In the genomic region with DNA sequence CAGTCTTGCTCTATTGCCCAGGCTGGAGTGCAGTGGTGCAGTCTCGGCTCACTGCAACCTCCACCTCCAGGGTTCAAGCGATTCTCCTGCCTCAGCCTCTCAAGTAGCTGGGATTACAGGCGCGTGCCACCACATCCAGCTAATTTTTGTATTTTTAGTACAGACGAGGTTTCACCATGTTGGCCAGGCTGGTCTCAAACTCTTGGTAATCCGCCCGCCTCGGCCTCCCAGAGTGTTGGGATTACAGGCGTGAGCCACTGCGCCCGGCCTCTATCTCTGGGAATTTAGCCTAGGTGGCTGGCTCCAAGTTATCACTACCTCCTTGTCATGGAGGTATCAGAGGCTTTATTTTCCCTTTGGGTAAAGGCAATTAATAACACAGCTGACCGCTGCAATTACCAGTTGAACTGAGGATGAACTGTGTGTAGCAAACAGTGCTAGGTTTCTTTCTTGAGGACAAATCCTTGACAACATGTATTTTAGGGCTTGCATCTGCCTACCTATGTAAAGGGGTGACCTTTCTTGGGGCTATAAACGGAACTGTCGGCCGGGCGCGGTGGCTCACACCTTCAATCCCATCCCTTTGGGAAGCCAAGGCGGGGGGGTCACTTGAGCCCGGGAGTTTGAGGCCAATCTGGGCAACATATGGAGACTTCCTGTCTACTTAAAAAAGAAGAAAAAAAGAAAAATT, we compare ENCODE assay signal across 8 cellular contexts. TPM values are rescaled to one million over a fixed set of nuclear protein-coding genes. Genes with fewer than 3 reads are reported as not detected.
DNase-seq lines count a peak whose midpoint lies in the region; ATAC-seq and TF ChIP-seq lines count a peak whose summit lies in the region.
"Not testable (repeated sequence)": the region's sequence is repeated elsewhere in the genome, so short reads cannot be mapped to it uniquely, and the experiment has no call there.

No MANE protein-coding gene starts in this region.

- not testable (repeated sequence) for DNase-seq in CD4-positive, alpha-beta T cell; RWPE1 (ENCODE audit: low spot score); activated CD4-positive, alpha-beta memory T cell treated with anti-CD3 and anti-CD28 coated beads for 36 hours; central memory CD8-positive, alpha-beta T cell (ENCODE audit: low spot score in 2 of 2); neural crest cell (ENCODE audit: low read depth, low spot score); progenitor cell of endocrine pancreas (ENCODE audit: low spot score, unreplicated experiment)
- peak; percentile 8 to 64 for DNase-seq in tibial artery

- not testable (repeated sequence) for H3K36me3 ChIP-seq in tibial artery

- POLR2A ChIA-PET in CD4-positive, alpha-beta T cell (lab: Charles Lee), result interaction anchor here (0.9 kb wide), 1 partner anchor 9 kb away, joined by 4 read pairs; no protein-coding TSS in a partner anchor
- POLR2A ChIA-PET in RWPE1 (lab: Yijun Ruan, JAX; ENCODE audit: low non-redundant PET); activated CD4-positive, alpha-beta memory T cell treated with anti-CD3 and anti-CD28 coated beads for 36 hours (lab: Charles Lee): not testable (repeated sequence)

- H3K36me3 Mint-ChIP-seq in CD4-positive, alpha-beta T cell (ENCODE audit: low read depth); activated CD4-positive, alpha-beta memory T cell treated with anti-CD3 and anti-CD28 coated beads for 36 hours; neural crest cell (ENCODE audit: low read depth); progenitor cell of endocrine pancreas (ENCODE audit: insufficient read depth): not testable (repeated sequence)
- peaks cover 16% of the 10 kb centered on the region for H3K36me3 Mint-ChIP-seq in central memory CD8-positive, alpha-beta T cell (ENCODE audit: insufficient read depth)

- CTCF ChIA-PET in CD4-positive, alpha-beta T cell (lab: Charles Lee); RWPE1 (lab: Yijun Ruan, JAX); activated CD4-positive, alpha-beta memory T cell treated with anti-CD3 and anti-CD28 coated beads for 36 hours (lab: Charles Lee): not testable (repeated sequence)

- ATAC-seq in CD4-positive, alpha-beta T cell (ENCODE audit: poor library complexity); central memory CD8-positive, alpha-beta T cell (replicated peaks; ENCODE audit: extremely low read depth, poor library complexity, severe bottlenecking): not testable (repeated sequence)

- H3K4me3 ChIP-seq in tibial artery, result not testable (repeated sequence)

- peak overlapping the region; percentile 34 for H3K4me3 Mint-ChIP-seq in CD4-positive, alpha-beta T cell
- H3K4me3 Mint-ChIP-seq in activated CD4-positive, alpha-beta memory T cell treated with anti-CD3 and anti-CD28 coated beads for 36 hours; central memory CD8-positive, alpha-beta T cell; neural crest cell: not testable (repeated sequence)
- H3K4me3 Mint-ChIP-seq in progenitor cell of endocrine pancreas (ENCODE audit: low read depth), result peak overlapping the region; percentile 21

- H3K4me1 Mint-ChIP-seq in CD4-positive, alpha-beta T cell (ENCODE audit: low read depth), result peaks cover 11% of the 10 kb centered on the region
- H3K4me1 Mint-ChIP-seq in activated CD4-positive, alpha-beta memory T cell treated with anti-CD3 and anti-CD28 coated beads for 36 hours (ENCODE audit: low read depth), result peaks cover 17% of the 10 kb centered on the region
- H3K4me1 Mint-ChIP-seq in central memory CD8-positive, alpha-beta T cell; progenitor cell of endocrine pancreas (ENCODE audit: low read depth): not testable (repeated sequence)
- peaks cover 21% of the 10 kb centered on the region for H3K4me1 Mint-ChIP-seq in neural crest cell

- H3K27me3 ChIP-seq in CD4-positive, alpha-beta T cell (ENCODE audit: control insufficient read depth, insufficient read depth, low read length); tibial artery: not testable (repeated sequence)

- peak overlapping the region; percentile 81 for H3K27ac ChIP-seq in 22Rv1
- not testable (repeated sequence) for H3K27ac ChIP-seq in CD4-positive, alpha-beta T cell (ENCODE audit: low read depth, low read length)
- peak overlapping the region; percentile 70 for H3K27ac ChIP-seq in RWPE1
- H3K27ac ChIP-seq in tibial artery, result peak overlapping the region; percentile 65 to 69

- H3K4me1 ChIP-seq in tibial artery, result not testable (repeated sequence)

- not testable (repeated sequence) for TF ChIP-seq CTCF in 22Rv1 (IDR thresholded peaks at IDR 0.05); CD4-positive, alpha-beta T cell (IDR thresholded peaks at IDR 0.05); RWPE1 (conservative IDR thresholded peaks at IDR 0.05; ENCODE audit: low read depth); neural crest cell (conservative IDR thresholded peaks at IDR 0.05); progenitor cell of endocrine pancreas (IDR thresholded peaks at IDR 0.05; ENCODE audit: unreplicated experiment); tibial artery (IDR thresholded peaks at IDR 0.05)

- intact Hi-C loops in CD4-positive, alpha-beta T cell (cut with DNase I, micrococcal nuclease); activated CD4-positive, alpha-beta memory T cell treated with anti-CD3 and anti-CD28 coated beads for 36 hours (cut with micrococcal nuclease); tibial artery (cut with DNase I; ENCODE audit: low total_unique reads): not testable (repeated sequence)

- H3K9me3 Mint-ChIP-seq in CD4-positive, alpha-beta T cell; central memory CD8-positive, alpha-beta T cell; neural crest cell; progenitor cell of endocrine pancreas (ENCODE audit: low read depth): not testable (repeated sequence)
- peaks cover 13% of the 10 kb centered on the region for H3K9me3 Mint-ChIP-seq in activated CD4-positive, alpha-beta memory T cell treated with anti-CD3 and anti-CD28 coated beads for 36 hours

- H3K27me3 Mint-ChIP-seq in CD4-positive, alpha-beta T cell; activated CD4-positive, alpha-beta memory T cell treated with anti-CD3 and anti-CD28 coated beads for 36 hours; central memory CD8-positive, alpha-beta T cell; neural crest cell (ENCODE audit: low read depth); progenitor cell of endocrine pancreas: not testable (repeated sequence)

- not testable (repeated sequence) for H3K9me3 ChIP-seq in CD4-positive, alpha-beta T cell (ENCODE audit: control insufficient read depth, low read length); tibial artery

- peak overlapping the region; percentile 58 for H3K27ac Mint-ChIP-seq in CD4-positive, alpha-beta T cell
- peak overlapping the region; percentile 42 for H3K27ac Mint-ChIP-seq in activated CD4-positive, alpha-beta memory T cell treated with anti-CD3 and anti-CD28 coated beads for 36 hours
- peak overlapping the region; percentile 49 for H3K27ac Mint-ChIP-seq in central memory CD8-positive, alpha-beta T cell (ENCODE audit: low read depth)
- H3K27ac Mint-ChIP-seq in neural crest cell (ENCODE audit: unreplicated experiment), result peak overlapping the region; percentile 50
- not testable (repeated sequence) for H3K27ac Mint-ChIP-seq in progenitor cell of endocrine pancreas

RNA-seq across cellular contexts. Expression of gene EAPP, which starts 9.9 kb away (rescaled TPM):
- 10 to 100 TPM; 94.5 to 98.3 TPM for total RNA-seq in CD4-positive, alpha-beta T cell
- 10 to 100 TPM; 37.5 to 40.2 TPM for total RNA-seq in activated CD4-positive, alpha-beta memory T cell treated with anti-CD3 and anti-CD28 coated beads for 36 hours
- total RNA-seq in neural crest cell, result 26.2 and 27.5 TPM in 2 replicates
- 36.2 and 39.8 TPM in 2 replicates for total RNA-seq in progenitor cell of endocrine pancreas
